2 cellular contexts compared by ENCODE assay signal in the genomic region with DNA sequence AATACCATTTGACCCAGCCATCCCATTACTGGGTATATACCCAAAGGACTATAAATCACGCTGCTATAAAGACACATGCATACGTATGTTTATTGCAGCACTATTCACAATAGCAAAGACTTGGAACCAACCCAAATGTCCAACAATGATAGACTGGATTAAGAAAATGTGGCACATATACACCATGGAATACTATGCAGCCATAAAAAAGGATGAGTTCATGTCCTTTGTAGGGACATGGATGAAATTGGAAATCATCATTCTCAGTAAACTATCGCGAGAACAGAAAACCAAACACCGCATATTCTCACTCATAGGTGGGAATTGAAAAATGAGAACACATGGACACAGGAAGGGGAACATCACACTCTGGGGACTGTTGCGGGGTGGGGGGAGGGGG.
DNase-seq lines count a peak whose midpoint lies in the region; ATAC-seq, FAIRE-seq and TF ChIP-seq lines count a peak whose summit lies in the region.
"Not testable (repeated sequence)": the region's sequence is repeated elsewhere in the genome, so short reads cannot be mapped to it uniquely, and the experiment has no call there.

No MANE protein-coding gene starts in this region.

- in situ Hi-C loops in K562 (cut with MboI) = not testable (repeated sequence)

- not testable (repeated sequence) for H3K79me2 ChIP-seq in K562 (ENCODE audit: control insufficient read depth, insufficient read depth, low read length)

- not testable (repeated sequence) for BruUV-seq in K562 (replicated peaks; lab: Mats Ljungman, UMichigan)

- not testable (repeated sequence) for H2AFZ ChIP-seq in K562 (ENCODE audit: low read depth, low read length)

- H3K4me1 ChIP-seq in HEK293 (ENCODE audit: control insufficient read depth, insufficient read depth, low read length); K562 (replicated peaks in 1 of 2; ENCODE audit: control insufficient read depth in 2 of 2, insufficient read depth in 2 of 2, low read length in 2 of 2): not testable (repeated sequence)

- not testable (repeated sequence) for H3K9ac ChIP-seq in K562 (ENCODE audit: insufficient read depth in 1 of 2, low read depth in 2 of 2, low read length in 2 of 2)

- TF ChIP-seq EP300 in K562 (IDR thresholded peaks at IDR 0.05; ENCODE audit: low read length) = not testable (repeated sequence)

- H3K36me3 ChIP-seq in HEK293 (ENCODE audit: control insufficient read depth in 2 of 2, insufficient read depth in 1 of 2, low read length in 2 of 2) = peaks cover 7 to 21% of the 10 kb centered on the region in 2 experiments
- not testable (repeated sequence) for H3K36me3 ChIP-seq in K562 (ENCODE audit: control insufficient read depth, insufficient read depth, low read length)

- not testable (repeated sequence) for H4K20me1 ChIP-seq in K562 (replicated peaks; ENCODE audit: control insufficient read depth, insufficient read depth, low read length)

- DNase-seq in K562 (ENCODE audit: extremely low read depth in 1 of 4, low spot score in 3 of 4) = not testable (repeated sequence)

- FAIRE-seq in K562 (lab: Jason Lieb, UNC) = not testable (repeated sequence)

- CTCF ChIA-PET in HEK293 (lab: Yijun Ruan, JAX) = not testable (repeated sequence)
- CTCF ChIA-PET in K562 (lab: Yijun Ruan, JAX; ENCODE audit: low intra/inter-chr PET ratio) = interaction anchor here (0.9 kb wide), 1 partner anchor 10 kb away, joined by 3 read pairs; no protein-coding TSS in a partner anchor

- WGBS in K562 (ENCODE audit: insufficient coverage, low coverage, missing lambda C conversion rate) = 72% methylated on average over 5 of the region's 6 CpGs

- ATAC-seq in K562 = not testable (repeated sequence)

- H3K4me2 ChIP-seq in K562 (ENCODE audit: insufficient read depth, low read length) = not testable (repeated sequence)

- H3K9me1 ChIP-seq in K562 (ENCODE audit: control insufficient read depth, insufficient read depth, low read length) = not testable (repeated sequence)

- not testable (repeated sequence) for H3K27ac ChIP-seq in HEK293 (ENCODE audit: extremely low read depth, low read depth, low read length); K562 (ENCODE audit: extremely low read depth, low read depth, low read length)

- H3K4me3 ChIP-seq in HEK293 (ENCODE audit: low read depth, low read length); K562: not testable (repeated sequence)

- TF ChIP-seq CTCF in HEK293 (tag by site-specific recombination; IDR thresholded peaks at IDR 0.05); K562 (IDR thresholded peaks at IDR 0.05 in 2 of 3, conservative IDR thresholded peaks at IDR 0.05 in 1 of 3; ENCODE audit: insufficient read depth in 2 of 3, low read depth in 1 of 3, low read length in 3 of 3): not testable (repeated sequence)

- not testable (repeated sequence) for TF ChIP-seq POLR2A in K562 (conservative IDR thresholded peaks at IDR 0.05)

- H3K9me3 ChIP-seq in HEK293 (ENCODE audit: control insufficient read depth, insufficient read depth, low read depth, low read length); K562 (replicated peaks; ENCODE audit: control insufficient read depth, insufficient read depth, low read depth, low read length): not testable (repeated sequence)

- not testable (repeated sequence) for TF ChIP-seq RAD21 in K562 (CRISPR knock-in tag; conservative IDR thresholded peaks at IDR 0.05 in 1 of 2, IDR thresholded peaks at IDR 0.05 in 1 of 2)

- intact Hi-C loops in K562 (cut with micrococcal nuclease) = not testable (repeated sequence)

- POLR2A ChIA-PET in HEK293 (lab: Yijun Ruan, JAX); K562 (lab: Yijun Ruan, JAX): not testable (repeated sequence)

- H3K27me3 ChIP-seq in K562 (ENCODE audit: control insufficient read depth in 2 of 2, insufficient read depth in 2 of 2, low read length in 2 of 2) = not testable (repeated sequence)

TF ChIP-seq in HEK293, 187 proteins besides CTCF, POLR2A, EP300 and RAD21:
- TF ChIP-seq, protein P1, sequence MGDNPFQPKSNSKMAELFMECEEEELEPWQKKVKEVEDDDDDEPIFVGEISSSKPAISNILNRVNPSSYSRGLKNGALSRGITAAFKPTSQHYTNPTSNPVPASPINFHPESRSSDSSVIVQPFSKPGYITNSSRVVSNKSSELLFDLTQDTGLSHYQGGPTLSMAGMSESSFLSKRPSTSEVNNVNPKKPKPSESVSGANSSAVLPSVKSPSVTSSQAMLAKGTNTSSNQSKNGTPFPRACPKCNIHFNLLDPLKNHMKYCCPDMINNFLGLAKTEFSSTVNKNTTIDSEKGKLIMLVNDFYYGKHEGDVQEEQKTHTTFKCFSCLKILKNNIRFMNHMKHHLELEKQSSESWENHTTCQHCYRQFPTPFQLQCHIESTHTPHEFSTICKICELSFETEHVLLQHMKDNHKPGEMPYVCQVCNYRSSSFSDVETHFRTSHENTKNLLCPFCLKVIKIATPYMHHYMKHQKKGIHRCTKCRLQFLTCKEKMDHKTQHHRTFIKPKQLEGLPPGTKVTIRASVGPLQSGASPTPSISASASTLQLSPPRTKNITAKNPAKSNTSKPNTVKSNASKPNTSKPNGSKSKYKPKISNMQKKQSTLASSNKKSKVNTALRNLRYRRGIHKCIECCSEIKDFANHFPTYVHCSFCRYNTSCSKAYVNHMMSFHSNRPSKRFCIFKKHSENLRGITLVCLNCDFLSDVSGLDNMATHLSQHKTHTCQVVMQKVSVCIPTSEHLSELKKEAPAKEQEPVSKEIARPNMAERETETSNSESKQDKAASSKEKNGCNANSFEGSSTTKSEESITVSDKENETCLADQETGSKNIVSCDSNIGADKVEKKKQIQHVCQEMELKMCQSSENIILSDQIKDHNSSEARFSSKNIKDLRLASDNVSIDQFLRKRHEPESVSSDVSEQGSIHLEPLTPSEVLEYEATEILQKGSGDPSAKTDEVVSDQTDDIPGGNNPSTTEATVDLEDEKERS (tag by site-specific recombination; IDR thresholded peaks at IDR 0.05) = peak; percentile 86; the same call in 1 of the 2 replicates
- peak; percentile 94 for TF ChIP-seq ZNF146 (tag by site-specific recombination; IDR thresholded peaks at IDR 0.05)
- TF ChIP-seq, protein P2, sequence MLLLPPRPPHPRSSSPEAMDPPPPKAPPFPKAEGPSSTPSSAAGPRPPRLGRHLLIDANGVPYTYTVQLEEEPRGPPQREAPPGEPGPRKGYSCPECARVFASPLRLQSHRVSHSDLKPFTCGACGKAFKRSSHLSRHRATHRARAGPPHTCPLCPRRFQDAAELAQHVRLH (tag by site-specific recombination; IDR thresholded peaks at IDR 0.05) = 0 out of 2 replicates have a peak, but pooled peaks have one; percentile 17
TF ChIP-seq in HEK293: peak in this region for 3; not testable (repeated sequence) for 184.

TF ChIP-seq in K562, 482 proteins besides CTCF, POLR2A, EP300 and RAD21:
- peak; percentile 14 for TF ChIP-seq ZNF146 (CRISPR knock-in tag; IDR thresholded peaks at IDR 0.05; ENCODE audit: unreplicated experiment)
